In the genomic region with DNA sequence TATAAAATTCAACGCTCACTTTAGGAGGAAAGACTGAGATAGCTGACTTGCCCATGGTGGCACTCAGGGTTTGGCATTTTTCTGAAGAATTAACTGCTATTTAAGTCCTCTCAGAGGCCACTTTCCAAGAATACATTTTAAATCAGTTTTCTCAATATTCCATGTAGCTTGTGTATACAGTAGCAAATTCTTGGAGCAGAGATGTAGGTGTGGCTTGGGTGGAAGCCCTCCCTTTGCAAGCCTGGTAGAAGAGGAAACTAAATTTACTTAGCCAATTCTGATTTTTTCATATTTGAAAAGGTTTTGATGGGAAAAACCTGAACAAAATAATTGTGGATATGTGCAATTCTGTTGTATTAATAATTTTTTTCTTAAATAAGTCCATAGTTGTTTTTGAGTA, we compare ENCODE assay signal across 17 cellular contexts. TPM values are rescaled to one million over a fixed set of nuclear protein-coding genes. Genes with fewer than 3 reads are reported as not detected.
DNase-seq lines count a peak whose midpoint lies in the region; ATAC-seq and TF ChIP-seq lines count a peak whose summit lies in the region.
"Had no signal": no experiment of that assay in that cellular context is flagged by ENCODE, and none has a peak within 500 bp of the region (broad histone marks: within the 10 kb centered on the region; RNA-seq: fewer than 3 reads in every experiment).

No MANE protein-coding gene starts in this region.

- H3K4me1 ChIP-seq in foreskin keratinocyte: peaks cover 29% of the 10 kb centered on the region
- H3K4me1 ChIP-seq in smooth muscle cell (ENCODE audit: low read depth): peaks cover 23% of the 10 kb centered on the region
- H3K4me1 ChIP-seq: colonic mucosa had no signal

- H3K36me3 ChIP-seq in smooth muscle cell (ENCODE audit: low read depth): no peaks in the 10 kb centered on the region
- H3K36me3 ChIP-seq: colonic mucosa, heart right ventricle, ovary had no signal

- no peaks in the 10 kb centered on the region for H3K79me2 ChIP-seq in smooth muscle cell (ENCODE audit: low read depth)

- in situ Hi-C loops in GM13976 (cut with MboI; ENCODE audit: low sequenced_read_pairs, unreplicated experiment): no loop called here

- peak overlapping the region; percentile 53 for H3K27ac ChIP-seq in foreskin keratinocyte
- H3K27ac ChIP-seq in smooth muscle cell (ENCODE audit: low read depth): peak overlapping the region; percentile 99
- H3K27ac ChIP-seq: colonic mucosa, ovary had no signal

- peak overlapping the region; percentile 89 for H3K9ac ChIP-seq in smooth muscle cell (ENCODE audit: low read depth)

- H3K27me3 ChIP-seq in foreskin keratinocyte (no peaks in the 10 kb centered on the region), smooth muscle cell (ENCODE audit: low read depth) (no peaks in the 10 kb centered on the region)
- H3K27me3 ChIP-seq: colonic mucosa, heart right ventricle, ovary had no signal

- DNase-seq in Daoy (ENCODE audit: low read depth) (peak; percentile 29), foreskin keratinocyte (no peak), smooth muscle cell (lab: John Stamatoyannopoulos, UW; ENCODE audit: unreplicated experiment) (no peak), GM13976 (ENCODE audit: low spot score) (no peak), DMS153 (lab: John Stamatoyannopoulos, UW) (no peak), UCSD-AML1 (lab: John Stamatoyannopoulos, UW; ENCODE audit: unreplicated experiment) (no peak)
- no peak for DNase-seq in effector CD4-positive, alpha-beta T cell
- DNase-seq: GOT3, kidney, NCI-H187, NCI-H345, SHP77 treated with DMSO at 0.1 percent for 48 hours had no signal

- no peaks in the 10 kb centered on the region for H4K20me1 ChIP-seq in smooth muscle cell (ENCODE audit: low read depth)

- 79% methylated on average over 1 of the region's 1 CpG for WGBS in smooth muscle cell (ENCODE audit: low lambda C conversion rate)

- H3F3A ChIP-seq in smooth muscle cell (ENCODE audit: low read depth): peaks cover 23% of the 10 kb centered on the region

- H3K4me3 ChIP-seq in smooth muscle cell: no peak overlapping the region
- H3K4me3 ChIP-seq: colonic mucosa, heart right ventricle, mucosa of descending colon, ovary had no signal

- peak overlapping the region; percentile 56 for H2AFZ ChIP-seq in smooth muscle cell (ENCODE audit: low read depth)

- peak; percentile 30 for ATAC-seq in SK-N-SH treated with all-trans-retinoic acid at 6 μM for 48 hours
- no peak for ATAC-seq in foreskin keratinocyte

- no peaks in the 10 kb centered on the region for H3K9me3 ChIP-seq in smooth muscle cell (replicated peaks; ENCODE audit: low read depth)
- H3K9me3 ChIP-seq: colonic mucosa, heart right ventricle, mucosa of descending colon, ovary had no signal

- H3K4me2 ChIP-seq in smooth muscle cell: peak overlapping the region; percentile 78

- no peak for TF ChIP-seq CTCF in foreskin keratinocyte (conservative IDR thresholded peaks at IDR 0.05)
- no peak for TF ChIP-seq CTCF in smooth muscle cell (IDR thresholded peaks at IDR 0.05; ENCODE audit: borderline replicate concordance, insufficient read depth, poor library complexity, severe bottlenecking)
- TF ChIP-seq CTCF in GM13976 (IDR thresholded peaks at IDR 0.05; ENCODE audit: borderline replicate concordance, control extremely low read depth, extremely low read depth, insufficient read depth, missing control alignments): no peak

TF ChIP-seq in SK-N-SH treated with all-trans-retinoic acid at 6 μM for 48 hours, 23 proteins besides CTCF, POLR2A, EP300 and RAD21:
- TF ChIP-seq TCF4 (CRISPR knock-in tag; IDR thresholded peaks at IDR 0.05; ENCODE audit: borderline replicate concordance) (no peak), ZFP3 (CRISPR knock-in tag; IDR thresholded peaks at IDR 0.05) (no peak), OSR1 (CRISPR knock-in tag; IDR thresholded peaks at IDR 0.05) (no peak), ZNF70 (CRISPR knock-in tag; IDR thresholded peaks at IDR 0.05) (no peak)

RNA-seq across cellular contexts. Expression of a gene that starts 14.0 kb away (rescaled TPM):
- total RNA-seq in Daoy (2014; rRNA removed; shearing (Covaris generic)): 118 and 128 TPM in 2 replicates
- 63.5 and 83.7 TPM in 2 replicates for total RNA-seq in foreskin keratinocyte
- 11.6 and 13.2 TPM in 2 replicates for polyA plus RNA-seq in foreskin keratinocyte
- 360 and 467 TPM in 2 replicates for total RNA-seq in smooth muscle cell
- polyA plus RNA-seq in smooth muscle cell: 70.8 and 78.3 TPM in 2 replicates
